ENCODE assay signal across 8 cellular contexts in the genomic region with DNA sequence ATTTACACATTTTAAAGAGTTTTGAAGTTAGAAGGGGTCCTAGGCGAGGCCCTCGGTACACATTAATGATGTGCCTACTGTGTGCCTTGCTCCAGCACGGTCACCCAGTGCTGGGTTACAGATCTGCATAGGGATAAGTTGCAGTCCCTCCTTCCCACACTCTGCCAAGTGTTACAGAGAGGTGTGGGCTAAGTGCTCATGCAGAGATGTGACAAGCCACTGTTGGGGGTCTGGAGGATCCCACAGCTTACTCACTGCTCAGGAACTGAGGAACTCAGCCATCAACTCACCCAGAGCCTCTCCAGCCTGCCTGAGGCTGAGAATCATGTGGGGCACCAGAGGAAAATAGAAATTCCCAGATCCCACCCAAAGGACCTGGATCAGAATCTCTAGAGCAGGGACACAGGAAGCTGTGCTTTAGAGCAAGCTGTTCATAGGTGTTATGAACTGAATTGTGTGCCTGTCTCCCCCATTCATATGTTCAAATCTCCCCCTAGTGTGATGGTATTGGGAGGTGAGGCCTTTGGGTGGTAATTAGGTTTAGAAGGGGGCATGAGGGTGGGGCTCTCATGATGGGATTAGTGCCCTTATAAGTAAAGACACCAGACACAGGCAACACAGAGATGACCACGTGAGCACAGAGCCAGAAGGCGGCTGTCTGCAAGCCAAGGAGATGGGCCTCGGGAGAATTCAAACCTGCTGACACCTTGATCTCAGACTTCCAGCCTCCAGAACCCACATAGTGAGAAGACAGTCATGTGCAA.
DNase-seq lines count a peak whose midpoint lies in the region; ATAC-seq and TF ChIP-seq lines count a peak whose summit lies in the region.

No MANE protein-coding gene starts in this region.

- no peak overlapping the region for H3K27ac ChIP-seq in left ventricle myocardium inferior (replicated peaks)
- peak overlapping the region; percentile 83 to 90 (median 84) for H3K27ac ChIP-seq in gastroesophageal sphincter
- H3K27ac ChIP-seq in urinary bladder (ENCODE audit: low read depth), result peak overlapping the region; percentile 69

- H3K27me3 ChIP-seq in left ventricle myocardium inferior (ENCODE audit: low read depth) (peaks cover 37% of the 10 kb centered on the region), gastroesophageal sphincter (no peaks in the 10 kb centered on the region)

- peaks cover 0 to 11% (median 4%) of the 10 kb centered on the region in 3 donors for H3K36me3 Mint-ChIP-seq in naive thymus-derived CD8-positive, alpha-beta T cell

- no peak for DNase-seq in left ventricle myocardium inferior
- DNase-seq in Right ventricle myocardium inferior (ENCODE audit: missing footprints), result no peak
- DNase-seq in naive thymus-derived CD8-positive, alpha-beta T cell, result no peak
- no peak for DNase-seq in DMS79 (lab: John Stamatoyannopoulos, UW)
- no peak for DNase-seq in T-helper 9 cell

- peak overlapping the region in 2 of 10 donors; percentile 50 to 61 for H3K4me3 Mint-ChIP-seq in naive thymus-derived CD8-positive, alpha-beta T cell

- no peaks in the 10 kb centered on the region for H3K36me3 ChIP-seq in left ventricle myocardium inferior
- no peaks in the 10 kb centered on the region for H3K36me3 ChIP-seq in gastroesophageal sphincter
- no peaks in the 10 kb centered on the region for H3K36me3 ChIP-seq in urinary bladder (ENCODE audit: insufficient read depth)

- TF ChIP-seq POLR2A in gastroesophageal sphincter (IDR thresholded peaks at IDR 0.05), result no peak

- TF ChIP-seq CTCF in left ventricle myocardium inferior (IDR thresholded peaks at IDR 0.05; ENCODE audit: borderline replicate concordance) (no peak), gastroesophageal sphincter (IDR thresholded peaks at IDR 0.05) (no peak)

- H3K9me3 ChIP-seq in left ventricle myocardium inferior (replicated peaks) (peaks cover 7% of the 10 kb centered on the region), gastroesophageal sphincter (no peaks in the 10 kb centered on the region)

- intact Hi-C loops in left ventricle myocardium inferior (cut with micrococcal nuclease), result no loop called here
- intact Hi-C loops in Right ventricle myocardium inferior (cut with DNase I), result no loop called here

- H3K4me1 ChIP-seq in left ventricle myocardium inferior (no peaks in the 10 kb centered on the region), gastroesophageal sphincter (peaks cover 19 to 79% (median 34%) of the 10 kb centered on the region in 3 donors), urinary bladder (ENCODE audit: insufficient read depth) (peaks cover 1% of the 10 kb centered on the region)

- TF ChIP-seq EP300 in gastroesophageal sphincter (IDR thresholded peaks at IDR 0.05), result no peak

- 0 to 89% methylated on average over 2 to 3 of the region's 6 CpGs for WGBS in gastroesophageal sphincter (ENCODE audit: low coverage in 1 of 2), 2 donors
- WGBS in urinary bladder, result 54% methylated on average over 6 of the region's 6 CpGs

- H3K4me1 Mint-ChIP-seq in naive thymus-derived CD8-positive, alpha-beta T cell, result peaks cover 0 to 21% (median 3%) of the 10 kb centered on the region in 4 donors

- H3K27me3 Mint-ChIP-seq in naive thymus-derived CD8-positive, alpha-beta T cell, result peaks cover 0 to 2% (median 0%) of the 10 kb centered on the region in 5 donors

- POLR2A ChIA-PET in naive thymus-derived CD8-positive, alpha-beta T cell (lab: Charles Lee), result no interaction called here

- peak overlapping the region; percentile 20 for H3K4me3 ChIP-seq in left ventricle myocardium inferior
- H3K4me3 ChIP-seq in gastroesophageal sphincter, result peak overlapping the region in 1 of 2 donors; percentile 30
- H3K4me3 ChIP-seq in urinary bladder (ENCODE audit: low read depth, low read length), result no peak overlapping the region

- H3K9me3 Mint-ChIP-seq in naive thymus-derived CD8-positive, alpha-beta T cell, result peaks cover 0 to 12% (median 7%) of the 10 kb centered on the region in 9 donors

- H3K27ac Mint-ChIP-seq in naive thymus-derived CD8-positive, alpha-beta T cell, result peak overlapping the region in 2 of 10 donors; percentile 38 to 65

- ATAC-seq in Right ventricle myocardium inferior (no peak), HG03521 (IDR thresholded peaks at IDR 0.05; ENCODE audit: unreplicated experiment) (peak; percentile 21), gastroesophageal sphincter (no peak)
- no peak for ATAC-seq in naive thymus-derived CD8-positive, alpha-beta T cell
